ENCODE assay signal across 1 cellular context in the genomic region with DNA sequence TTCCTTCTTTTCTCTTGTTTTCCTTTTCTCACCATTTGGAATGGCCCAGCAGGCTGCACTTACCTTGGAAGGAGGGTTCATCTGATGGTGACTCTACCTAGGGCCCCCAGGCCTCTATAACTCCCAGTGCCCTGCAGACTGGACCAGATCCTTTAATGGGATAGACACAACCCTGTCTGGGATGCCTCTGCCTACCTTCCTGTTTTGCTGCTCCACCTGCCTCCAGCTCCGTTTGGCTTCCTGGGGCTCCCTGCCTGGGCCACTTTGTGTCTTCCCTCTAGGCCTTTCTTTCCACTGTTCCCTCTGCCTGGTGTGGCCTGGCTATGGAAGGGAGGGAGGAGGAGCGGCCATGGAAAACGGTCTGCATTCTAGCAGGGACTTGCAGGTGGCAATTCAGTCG.
TF ChIP-seq lines count a peak whose summit lies in the region.

No MANE protein-coding gene starts in this region.

TF ChIP-seq in H1, 55 proteins besides CTCF, POLR2A, EP300 and RAD21 (continued from another document):
- TF ChIP-seq, protein P1, sequence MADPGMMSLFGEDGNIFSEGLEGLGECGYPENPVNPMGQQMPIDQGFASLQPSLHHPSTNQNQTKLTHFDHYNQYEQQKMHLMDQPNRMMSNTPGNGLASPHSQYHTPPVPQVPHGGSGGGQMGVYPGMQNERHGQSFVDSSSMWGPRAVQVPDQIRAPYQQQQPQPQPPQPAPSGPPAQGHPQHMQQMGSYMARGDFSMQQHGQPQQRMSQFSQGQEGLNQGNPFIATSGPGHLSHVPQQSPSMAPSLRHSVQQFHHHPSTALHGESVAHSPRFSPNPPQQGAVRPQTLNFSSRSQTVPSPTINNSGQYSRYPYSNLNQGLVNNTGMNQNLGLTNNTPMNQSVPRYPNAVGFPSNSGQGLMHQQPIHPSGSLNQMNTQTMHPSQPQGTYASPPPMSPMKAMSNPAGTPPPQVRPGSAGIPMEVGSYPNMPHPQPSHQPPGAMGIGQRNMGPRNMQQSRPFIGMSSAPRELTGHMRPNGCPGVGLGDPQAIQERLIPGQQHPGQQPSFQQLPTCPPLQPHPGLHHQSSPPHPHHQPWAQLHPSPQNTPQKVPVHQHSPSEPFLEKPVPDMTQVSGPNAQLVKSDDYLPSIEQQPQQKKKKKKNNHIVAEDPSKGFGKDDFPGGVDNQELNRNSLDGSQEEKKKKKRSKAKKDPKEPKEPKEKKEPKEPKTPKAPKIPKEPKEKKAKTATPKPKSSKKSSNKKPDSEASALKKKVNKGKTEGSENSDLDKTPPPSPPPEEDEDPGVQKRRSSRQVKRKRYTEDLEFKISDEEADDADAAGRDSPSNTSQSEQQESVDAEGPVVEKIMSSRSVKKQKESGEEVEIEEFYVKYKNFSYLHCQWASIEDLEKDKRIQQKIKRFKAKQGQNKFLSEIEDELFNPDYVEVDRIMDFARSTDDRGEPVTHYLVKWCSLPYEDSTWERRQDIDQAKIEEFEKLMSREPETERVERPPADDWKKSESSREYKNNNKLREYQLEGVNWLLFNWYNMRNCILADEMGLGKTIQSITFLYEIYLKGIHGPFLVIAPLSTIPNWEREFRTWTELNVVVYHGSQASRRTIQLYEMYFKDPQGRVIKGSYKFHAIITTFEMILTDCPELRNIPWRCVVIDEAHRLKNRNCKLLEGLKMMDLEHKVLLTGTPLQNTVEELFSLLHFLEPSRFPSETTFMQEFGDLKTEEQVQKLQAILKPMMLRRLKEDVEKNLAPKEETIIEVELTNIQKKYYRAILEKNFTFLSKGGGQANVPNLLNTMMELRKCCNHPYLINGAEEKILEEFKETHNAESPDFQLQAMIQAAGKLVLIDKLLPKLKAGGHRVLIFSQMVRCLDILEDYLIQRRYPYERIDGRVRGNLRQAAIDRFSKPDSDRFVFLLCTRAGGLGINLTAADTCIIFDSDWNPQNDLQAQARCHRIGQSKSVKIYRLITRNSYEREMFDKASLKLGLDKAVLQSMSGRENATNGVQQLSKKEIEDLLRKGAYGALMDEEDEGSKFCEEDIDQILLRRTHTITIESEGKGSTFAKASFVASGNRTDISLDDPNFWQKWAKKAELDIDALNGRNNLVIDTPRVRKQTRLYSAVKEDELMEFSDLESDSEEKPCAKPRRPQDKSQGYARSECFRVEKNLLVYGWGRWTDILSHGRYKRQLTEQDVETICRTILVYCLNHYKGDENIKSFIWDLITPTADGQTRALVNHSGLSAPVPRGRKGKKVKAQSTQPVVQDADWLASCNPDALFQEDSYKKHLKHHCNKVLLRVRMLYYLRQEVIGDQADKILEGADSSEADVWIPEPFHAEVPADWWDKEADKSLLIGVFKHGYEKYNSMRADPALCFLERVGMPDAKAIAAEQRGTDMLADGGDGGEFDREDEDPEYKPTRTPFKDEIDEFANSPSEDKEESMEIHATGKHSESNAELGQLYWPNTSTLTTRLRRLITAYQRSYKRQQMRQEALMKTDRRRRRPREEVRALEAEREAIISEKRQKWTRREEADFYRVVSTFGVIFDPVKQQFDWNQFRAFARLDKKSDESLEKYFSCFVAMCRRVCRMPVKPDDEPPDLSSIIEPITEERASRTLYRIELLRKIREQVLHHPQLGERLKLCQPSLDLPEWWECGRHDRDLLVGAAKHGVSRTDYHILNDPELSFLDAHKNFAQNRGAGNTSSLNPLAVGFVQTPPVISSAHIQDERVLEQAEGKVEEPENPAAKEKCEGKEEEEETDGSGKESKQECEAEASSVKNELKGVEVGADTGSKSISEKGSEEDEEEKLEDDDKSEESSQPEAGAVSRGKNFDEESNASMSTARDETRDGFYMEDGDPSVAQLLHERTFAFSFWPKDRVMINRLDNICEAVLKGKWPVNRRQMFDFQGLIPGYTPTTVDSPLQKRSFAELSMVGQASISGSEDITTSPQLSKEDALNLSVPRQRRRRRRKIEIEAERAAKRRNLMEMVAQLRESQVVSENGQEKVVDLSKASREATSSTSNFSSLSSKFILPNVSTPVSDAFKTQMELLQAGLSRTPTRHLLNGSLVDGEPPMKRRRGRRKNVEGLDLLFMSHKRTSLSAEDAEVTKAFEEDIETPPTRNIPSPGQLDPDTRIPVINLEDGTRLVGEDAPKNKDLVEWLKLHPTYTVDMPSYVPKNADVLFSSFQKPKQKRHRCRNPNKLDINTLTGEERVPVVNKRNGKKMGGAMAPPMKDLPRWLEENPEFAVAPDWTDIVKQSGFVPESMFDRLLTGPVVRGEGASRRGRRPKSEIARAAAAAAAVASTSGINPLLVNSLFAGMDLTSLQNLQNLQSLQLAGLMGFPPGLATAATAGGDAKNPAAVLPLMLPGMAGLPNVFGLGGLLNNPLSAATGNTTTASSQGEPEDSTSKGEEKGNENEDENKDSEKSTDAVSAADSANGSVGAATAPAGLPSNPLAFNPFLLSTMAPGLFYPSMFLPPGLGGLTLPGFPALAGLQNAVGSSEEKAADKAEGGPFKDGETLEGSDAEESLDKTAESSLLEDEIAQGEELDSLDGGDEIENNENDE (IDR thresholded peaks at IDR 0.05; ENCODE audit: insufficient replicate concordance, low read length) = no peak
- TF ChIP-seq CHD1 (IDR thresholded peaks at IDR 0.05; ENCODE audit: low read depth, low read length) = no peak
